Comparison of ENCODE assay signal across 8 cellular contexts in the genomic region with DNA sequence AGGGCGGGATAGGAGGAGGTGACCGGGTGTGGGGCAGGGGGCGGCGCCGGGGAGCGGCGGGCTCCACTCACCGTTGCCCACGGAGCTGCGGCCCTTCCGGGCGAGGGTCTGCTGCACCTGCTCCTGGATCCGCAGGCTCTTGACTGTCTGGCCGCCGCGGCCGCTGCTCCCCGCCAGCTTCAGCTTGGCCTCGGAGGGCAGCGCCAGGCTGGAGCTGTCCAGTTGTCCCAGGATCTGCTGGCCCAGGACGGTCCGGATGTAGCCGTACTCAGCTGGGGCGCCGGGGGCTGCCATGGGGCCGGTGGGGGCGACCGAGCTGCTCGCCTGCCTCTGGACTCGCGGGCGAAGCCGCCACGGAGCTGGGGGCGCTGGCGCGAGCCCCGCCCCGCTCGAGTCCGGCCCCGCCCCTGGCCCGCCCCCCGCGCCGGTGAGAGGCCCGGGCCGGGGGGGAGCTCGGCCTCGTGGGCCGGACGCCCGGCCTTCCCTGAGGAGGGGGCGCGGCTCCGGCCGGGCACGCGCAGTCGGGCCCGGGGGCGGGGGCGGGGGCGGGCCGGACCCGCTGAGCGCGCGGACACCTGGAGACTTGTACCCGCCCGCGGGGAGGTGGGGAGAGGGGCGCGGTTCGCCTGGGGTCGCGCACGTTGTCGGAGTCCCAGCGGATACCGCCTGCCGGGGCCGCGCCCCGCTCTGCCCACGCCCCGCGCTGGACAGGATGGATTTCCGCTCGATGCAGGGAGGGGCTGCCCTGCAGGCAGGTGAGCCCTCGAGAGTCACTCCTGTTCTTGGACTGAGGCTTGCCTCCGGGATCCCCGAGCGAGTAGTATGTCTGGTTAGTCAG. TPM values are rescaled to one million over a fixed set of nuclear protein-coding genes. Genes with fewer than 3 reads are reported as not detected.
A peak's percentile ranks its signal among the peaks of the same experiment; 100 is the strongest.
DNase-seq lines count a peak whose midpoint lies in the region; ATAC-seq, FAIRE-seq and TF ChIP-seq lines count a peak whose summit lies in the region.

A gene (minus strand): TSS at position 340 of the 838 bp plus-strand sequence. CDS start 46 bp downstream, at position 294.

- no peak within 1 kb of the TSS for H3K27ac ChIP-seq in CD4-positive, alpha-beta T cell (ENCODE audit: low read depth, low read length)
- H3K27ac ChIP-seq in SK-N-MC = peak within 1 kb of the TSS; percentile 86
- peak within 1 kb of the TSS; percentile 74 to 81 for H3K27ac ChIP-seq in liver (ENCODE audit: low read depth in 1 of 2, low read length in 2 of 2)

- no peaks in the 10 kb centered on the region for H3K36me3 Mint-ChIP-seq in CD4-positive, alpha-beta T cell (ENCODE audit: low read depth)
- no peaks in the 10 kb centered on the region for H3K36me3 Mint-ChIP-seq in dendritic cell treated with granulocyte-macrophage colony-stimulating factor and Interleukin-4, amounts not matched to agents 40 ng/mL and 50 ng/mL, for 4 days (ENCODE audit: low read depth)

- POLR2A ChIA-PET in CD4-positive, alpha-beta T cell (lab: Charles Lee) = interaction anchor here (0.6 to 1.5 kb wide), 2 partner anchors 23 to 1235 kb away, joined by 3 read pairs; no protein-coding TSS in a partner anchor

- H3K9ac ChIP-seq in SK-N-MC (ENCODE audit: insufficient read length) = peak within 1 kb of the TSS; percentile 82
- peak within 1 kb of the TSS; percentile 69 to 80 for H3K9ac ChIP-seq in liver (ENCODE audit: low read depth in 1 of 2, low read length in 2 of 2)

- under 1% methylated on average over 94 of the region's 94 CpGs for WGBS in liver

- no peak within 1 kb of the TSS for H3K27ac Mint-ChIP-seq in CD4-positive, alpha-beta T cell
- no peak within 1 kb of the TSS for H3K27ac Mint-ChIP-seq in dendritic cell treated with granulocyte-macrophage colony-stimulating factor and Interleukin-4, amounts not matched to agents 40 ng/mL and 50 ng/mL, for 4 days

- peak in 1 of 2 donors; percentile 17 for TF ChIP-seq RAD21 in liver (IDR thresholded peaks at IDR 0.05)

- no peaks in the 10 kb centered on the region for H3K9me3 ChIP-seq in CD4-positive, alpha-beta T cell (ENCODE audit: control insufficient read depth, low read length)
- no peaks in the 10 kb centered on the region for H3K9me3 ChIP-seq in SK-N-MC (ENCODE audit: low read depth, low read length)
- H3K9me3 ChIP-seq in liver (ENCODE audit: control insufficient read depth in 4 of 4, low read length in 3 of 4) = no peaks in the 10 kb centered on the region

- intact Hi-C loops in CD4-positive, alpha-beta T cell (cut with DNase I, micrococcal nuclease) = no loop called here
- intact Hi-C loops in dendritic cell treated with granulocyte-macrophage colony-stimulating factor and Interleukin-4, amounts not matched to agents 40 ng/mL and 50 ng/mL, for 4 days (cut with micrococcal nuclease) = no loop called here

- peaks cover 67% of the 10 kb centered on the region for H3K27me3 Mint-ChIP-seq in CD4-positive, alpha-beta T cell
- H3K27me3 Mint-ChIP-seq in dendritic cell treated with granulocyte-macrophage colony-stimulating factor and Interleukin-4, amounts not matched to agents 40 ng/mL and 50 ng/mL, for 4 days = peaks cover 22% of the 10 kb centered on the region

- no peak for FAIRE-seq in HTR-8/SVneo (lab: Jason Lieb, UNC)

- H3K9me3 Mint-ChIP-seq in CD4-positive, alpha-beta T cell = no peaks in the 10 kb centered on the region
- no peaks in the 10 kb centered on the region for H3K9me3 Mint-ChIP-seq in dendritic cell treated with granulocyte-macrophage colony-stimulating factor and Interleukin-4, amounts not matched to agents 40 ng/mL and 50 ng/mL, for 4 days

- CTCF ChIA-PET in CD4-positive, alpha-beta T cell (lab: Charles Lee) = no interaction called here

- peak within 1 kb of the TSS; percentile 85 for H3K4me3 Mint-ChIP-seq in CD4-positive, alpha-beta T cell
- peak within 1 kb of the TSS; percentile 67 for H3K4me3 Mint-ChIP-seq in dendritic cell treated with granulocyte-macrophage colony-stimulating factor and Interleukin-4, amounts not matched to agents 40 ng/mL and 50 ng/mL, for 4 days

- TF ChIP-seq CTCF in CD4-positive, alpha-beta T cell (IDR thresholded peaks at IDR 0.05) = no peak
- no peak for TF ChIP-seq CTCF in liver (IDR thresholded peaks at IDR 0.05; ENCODE audit: low read depth, low read length, missing input control)

- peak in 3 of 10 experiments; percentile 7 to 19 (median 16) for DNase-seq in CD4-positive, alpha-beta T cell
- DNase-seq in HTR-8/SVneo (ENCODE audit: insufficient read length, low spot score) (peak; percentile 52), SK-N-MC (ENCODE audit: low read depth, low spot score) (no peak)
- peak; percentile 27 for DNase-seq in stimulated activated naive CD8-positive, alpha-beta T cell treated with anti-CD3 and anti-CD28 coated beads, Interleukin-15, Interleukin-2, amounts not matched to agents 100 U/mL and 50 U/mL, for 24 hours
- no peak for DNase-seq in activated effector memory CD4-positive, alpha-beta T cell treated with Interleukin-2 at 50 U/mL for 16 hours

- H3K4me1 ChIP-seq in liver (ENCODE audit: control insufficient read depth in 4 of 4, insufficient read depth in 4 of 4, low read length in 3 of 4) = peaks cover 4 to 35% (median 24%) of the 10 kb centered on the region in 4 donors

- H3K27me3 ChIP-seq in CD4-positive, alpha-beta T cell (ENCODE audit: control insufficient read depth, insufficient read depth, low read length) = peaks cover 48% of the 10 kb centered on the region
- H3K27me3 ChIP-seq in liver (ENCODE audit: control insufficient read depth in 4 of 4, insufficient read depth in 4 of 4, low read length in 3 of 4) = no peaks in the 10 kb centered on the region

- peak within 1 kb of the TSS; percentile 96 for H3K4me3 ChIP-seq in SK-N-MC
- H3K4me3 ChIP-seq in liver (ENCODE audit: low read depth in 1 of 3, low read length in 3 of 3) = peak within 1 kb of the TSS; percentile 83 to 99 (median 89)

- H3K36me3 ChIP-seq in SK-N-MC (ENCODE audit: insufficient read depth, low read length) (no peaks in the 10 kb centered on the region), liver (ENCODE audit: control insufficient read depth in 4 of 4, insufficient read depth in 3 of 4, low read depth in 1 of 4, low read length in 3 of 4) (no peaks in the 10 kb centered on the region)

- H3K4me1 Mint-ChIP-seq in CD4-positive, alpha-beta T cell (ENCODE audit: low read depth) = peaks cover 35% of the 10 kb centered on the region
- H3K4me1 Mint-ChIP-seq in dendritic cell treated with granulocyte-macrophage colony-stimulating factor and Interleukin-4, amounts not matched to agents 40 ng/mL and 50 ng/mL, for 4 days (ENCODE audit: low read depth) = peaks cover 44% of the 10 kb centered on the region

- peak; percentile 32 for ATAC-seq in CD4-positive, alpha-beta T cell (ENCODE audit: poor library complexity)
- ATAC-seq in GM19467 (IDR thresholded peaks at IDR 0.05; ENCODE audit: unreplicated experiment) = peak; percentile 48
- ATAC-seq in stimulated activated naive CD8-positive, alpha-beta T cell treated with anti-CD3 and anti-CD28 coated beads, Interleukin-15, Interleukin-2, amounts not matched to agents 100 U/mL and 50 U/mL, for 24 hours = peak; percentile 72

TF ChIP-seq in liver, 16 proteins besides CTCF, POLR2A, EP300 and RAD21:
- TF ChIP-seq SP1 (IDR thresholded peaks at IDR 0.05) = peak; percentile 22
- TF ChIP-seq GABPA (IDR thresholded peaks at IDR 0.05 in 1 of 2, conservative IDR thresholded peaks at IDR 0.05 in 1 of 2) = peak in 1 of 2 donors; percentile 62
- TF ChIP-seq RXRA (IDR thresholded peaks at IDR 0.05) = no peak
TF ChIP-seq in liver: peak in this region for 2.

RNA-seq across cellular contexts. Expression of the gene that starts here (rescaled TPM):
- under 1 TPM; 0.22 to 0.31 TPM for total RNA-seq in CD4-positive, alpha-beta T cell
- total RNA-seq in liver = 10 to 100 TPM in 1 of 2 donors, 1 to 10 TPM in 1; 8.6 to 35.7 TPM
- polyA plus RNA-seq in liver = 10 to 100 TPM in 1 of 2 donors, 1 to 10 TPM in 1; 10.0 to 15.6 TPM

Comparison
In these comparisons a context has a peak if more than half of its experiments do, and no peak if none do; other contexts are left out.
1. RNA of the gene that starts here (total RNA-seq): 8.6 to 35.7 TPM in liver; 0.22 to 0.31 TPM in CD4-positive, alpha-beta T cell; every median in the first group is over 4 times any median in the second.
2. Peak in ATAC-seq in CD4-positive, alpha-beta T cell; RNA of the gene not detected or under 1 TPM.
3. DNase-seq: peak in HTR-8/SVneo (single experiment) and stimulated activated naive CD8-positive, alpha-beta T cell treated with anti-CD3 and anti-CD28 coated beads, Interleukin-15, Interleukin-2, amounts not matched to agents 100 U/mL and 50 U/mL, for 24 hours (single experiment); none in SK-N-MC (single experiment) and activated effector memory CD4-positive, alpha-beta T cell treated with Interleukin-2 at 50 U/mL for 16 hours (single experiment).
4. Peak in every context shown above with its lines, with median percentiles within 50 percentile points of each other: ATAC-seq.